In the genomic region with DNA sequence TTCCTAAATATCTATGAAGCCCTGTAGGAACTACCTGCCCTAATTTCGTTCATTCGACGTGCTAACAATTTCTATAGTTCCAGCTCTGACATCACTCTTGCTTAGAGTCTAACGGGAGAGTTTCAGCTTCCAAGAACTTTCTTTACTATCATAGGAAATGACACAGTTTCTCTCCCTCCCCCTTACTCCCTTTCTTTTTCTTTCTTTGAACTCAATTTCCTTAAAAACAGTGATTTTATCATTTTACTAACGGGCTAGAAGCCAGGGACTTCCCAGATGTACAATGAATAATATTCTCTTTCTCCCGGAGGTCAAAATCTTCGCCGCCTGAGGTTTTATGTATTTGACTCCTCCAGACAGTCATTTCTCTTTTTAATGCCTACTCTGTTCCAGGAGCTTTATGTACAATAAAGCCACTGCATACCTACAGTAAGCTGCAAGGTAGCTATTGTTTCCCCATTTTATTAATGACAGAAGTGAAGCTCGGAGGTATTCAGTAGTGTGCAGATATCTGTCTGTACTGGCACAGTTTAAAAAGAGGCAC, we compare ENCODE assay signal across 11 cellular contexts. TPM values are rescaled to one million over a fixed set of nuclear protein-coding genes. Genes with fewer than 3 reads are reported as not detected.
DNase-seq lines count a peak whose midpoint lies in the region; ATAC-seq and TF ChIP-seq lines count a peak whose summit lies in the region.
"Had no signal": no experiment of that assay in that cellular context is flagged by ENCODE, and none has a peak within 500 bp of the region (broad histone marks: within the 10 kb centered on the region; RNA-seq: fewer than 3 reads in every experiment).

No MANE protein-coding gene starts in this region.

- no peak for TF ChIP-seq POLR2A in esophagus squamous epithelium (IDR thresholded peaks at IDR 0.05)

- H3K14ac ChIP-seq in mesenchymal stem cell (ENCODE audit: low read length in 2 of 2): no peak overlapping the region

- no peak for ATAC-seq in GM19397 (IDR thresholded peaks at IDR 0.05; ENCODE audit: unreplicated experiment)
- ATAC-seq: K562 had no signal

- H2BK120ac ChIP-seq in mesenchymal stem cell (ENCODE audit: low read depth, low read length): no peak overlapping the region

- H4K91ac ChIP-seq in mesenchymal stem cell (ENCODE audit: low read length): no peak overlapping the region

- WGBS in mesenchymal stem cell: 89% methylated on average over 8 of the region's 9 CpGs
- 1 to 13% methylated on average over 9 of the region's 9 CpGs for WGBS in esophagus squamous epithelium, 2 donors

- H3K9me3 ChIP-seq in MG63 (no peaks in the 10 kb centered on the region), mesenchymal stem cell (ENCODE audit: control insufficient read depth, low read length) (no peaks in the 10 kb centered on the region), esophagus squamous epithelium (no peaks in the 10 kb centered on the region)
- H3K9me3 ChIP-seq: prostate gland had no signal

- H3K4me1 ChIP-seq in mesenchymal stem cell (ENCODE audit: control insufficient read depth, insufficient read depth, low read depth, low read length) (no peaks in the 10 kb centered on the region), esophagus squamous epithelium (peaks cover 0 to 29% (median 12%) of the 10 kb centered on the region in 3 donors)
- H3K4me1 ChIP-seq: prostate gland had no signal

- in situ Hi-C loops in astrocyte of the spinal cord (cut with HindIII; ENCODE audit: low sequenced_read_pairs): no loop called here

- H2BK5ac ChIP-seq in mesenchymal stem cell (ENCODE audit: low read depth, low read length, poor library complexity, severe bottlenecking): no peak overlapping the region

- no peaks in the 10 kb centered on the region for H3K79me1 ChIP-seq in mesenchymal stem cell (replicated peaks; ENCODE audit: low read length, poor library complexity, severe bottlenecking)

- H3K36me3 ChIP-seq in MG63 (no peaks in the 10 kb centered on the region), mesenchymal stem cell (ENCODE audit: control insufficient read depth in 1 of 2, insufficient read depth in 2 of 2, low read depth in 1 of 2, low read length in 2 of 2) (no peaks in the 10 kb centered on the region), esophagus squamous epithelium (no peaks in the 10 kb centered on the region)
- H3K36me3 ChIP-seq: prostate gland had no signal

- H3K27ac ChIP-seq in mesenchymal stem cell (ENCODE audit: low read length, poor library complexity, severe bottlenecking) (no peak overlapping the region), esophagus squamous epithelium (peak overlapping the region in 2 of 4 donors; percentile 22 to 26)

- H4K8ac ChIP-seq in mesenchymal stem cell (ENCODE audit: low read length): no peak overlapping the region

- H3K9ac ChIP-seq in mesenchymal stem cell (ENCODE audit: low read length): peak overlapping the region; percentile 85

- no peak overlapping the region for H2BK15ac ChIP-seq in mesenchymal stem cell (ENCODE audit: low read depth, poor library complexity, severe bottlenecking)

- H3K4me3 ChIP-seq in MG63: no peak overlapping the region
- H3K4me3 ChIP-seq in astrocyte of the spinal cord (ENCODE audit: low read depth, low read length): no peak overlapping the region
- peak overlapping the region in 1 of 2 experiments; percentile 69 for H3K4me3 ChIP-seq in mesenchymal stem cell (ENCODE audit: insufficient read depth in 1 of 2, low read depth in 1 of 2, low read length in 2 of 2)
- peak overlapping the region in 1 of 4 donors; percentile 1 for H3K4me3 ChIP-seq in esophagus squamous epithelium
- H3K4me3 ChIP-seq: K562, prostate gland had no signal

- H3K4ac ChIP-seq in mesenchymal stem cell (ENCODE audit: low read depth in 1 of 2, low read length in 2 of 2): no peak overlapping the region

- H3K4me2 ChIP-seq in mesenchymal stem cell (ENCODE audit: low read length, poor library complexity, severe bottlenecking): no peak overlapping the region

- H2BK12ac ChIP-seq in mesenchymal stem cell (ENCODE audit: low read length in 2 of 2): no peak overlapping the region

- peak; percentile 29 for DNase-seq in CD1c-positive myeloid dendritic cell (ENCODE audit: extremely low spot score)
- DNase-seq in MG63: peak; percentile 13
- peak; percentile 90 for DNase-seq in astrocyte of the spinal cord (ENCODE audit: low read depth, low spot score)
- DNase-seq in mesenchymal stem cell: no peak
- DNase-seq in esophagus squamous epithelium (lab: John Stamatoyannopoulos, UW): no peak
- no peak for DNase-seq in putamen (ENCODE audit: low spot score)
- no peak for DNase-seq in DMS114 treated with DMSO at 0.1 percent for 48 hours (lab: John Stamatoyannopoulos, UW; ENCODE audit: unreplicated experiment)
- DNase-seq: caudate nucleus had no signal

- intact Hi-C loops in esophagus squamous epithelium (cut with DNase I): no loop called here

- no peak overlapping the region for H2AK5ac ChIP-seq in mesenchymal stem cell (ENCODE audit: low read length, severe bottlenecking)

- H2AFZ ChIP-seq in mesenchymal stem cell (ENCODE audit: low read depth, low read length): no peak overlapping the region

- H3K23ac ChIP-seq in mesenchymal stem cell (ENCODE audit: low read length in 2 of 2): no peak overlapping the region

- TF ChIP-seq CTCF in astrocyte of the spinal cord (IDR thresholded peaks at IDR 0.05; ENCODE audit: low read depth, low read length) (no peak), esophagus squamous epithelium (IDR thresholded peaks at IDR 0.05) (no peak)

- H3K18ac ChIP-seq in mesenchymal stem cell (ENCODE audit: low read depth in 1 of 2, low read length in 2 of 2): no peak overlapping the region

- no peaks in the 10 kb centered on the region for H3K27me3 ChIP-seq in MG63
- H3K27me3 ChIP-seq in mesenchymal stem cell (ENCODE audit: control insufficient read depth in 1 of 2, insufficient read depth in 1 of 2, low read length in 2 of 2): no peaks in the 10 kb centered on the region
- no peaks in the 10 kb centered on the region for H3K27me3 ChIP-seq in esophagus squamous epithelium

RNA-seq across cellular contexts. Expression of a gene that starts 15.7 kb away (rescaled TPM):
- not detected in 2 replicates for total RNA-seq in MG63 (2014; rRNA removed; shearing (Covaris generic); ENCODE audit: low replicate concordance)
- 0.11 TPM for polyA plus RNA-seq in mesenchymal stem cell (2013, experiment 1 of 2)
- polyA plus RNA-seq in mesenchymal stem cell (2013, experiment 2 of 2): 0.04 TPM
- 1 to 10 TPM in 3 of 4 donors, not detected in 1; 1.4 to 3.8 (median 1.5) TPM for total RNA-seq in esophagus squamous epithelium
- total RNA-seq: K562 had no signal
- polyA plus RNA-seq: K562 had no signal

Comparison
In these comparisons a context has a peak if more than half of its experiments do, and no peak if none do; other contexts are left out.
1. DNase-seq: peak in CD1c-positive myeloid dendritic cell (single experiment), MG63 (single experiment) and astrocyte of the spinal cord (single experiment); none in mesenchymal stem cell (single experiment), esophagus squamous epithelium (single experiment), putamen (single experiment) and DMS114 treated with DMSO at 0.1 percent for 48 hours (single experiment).